In genomic region chr12:100443434-100443833, GRCh38 we compare ENCODE assay signal across 31 cellular contexts. TPM values are rescaled to one million over a fixed set of nuclear protein-coding genes. Genes with fewer than 3 reads are reported as not detected.
"Had no signal": no experiment of that assay in that cellular context is flagged by ENCODE, and none has a peak within 500 bp of the region (broad histone marks: within the 10 kb centered on the region; RNA-seq: fewer than 3 reads in every experiment).

No MANE protein-coding gene starts in this region.

- H3K4me2 ChIP-seq: neural progenitor cell, smooth muscle cell had no signal

- H2AFZ ChIP-seq: neural progenitor cell, parathyroid adenoma had no signal

- H3K36me3 ChIP-seq: neural progenitor cell, ovary, spleen, suprapubic skin, tibial artery, transverse colon, upper lobe of right lung, uterus had no signal

- DNase-seq: natural killer cell; occipital lobe; ovary; posterior cingulate gyrus; psoas muscle; right cardiac atrium; spleen; stimulated activated CD4-positive, alpha-beta T cell treated with anti-CD3 and anti-CD28 coated beads, Interleukin-12 subunit alpha, Interleukin-12 subunit beta, amount 100 ng/mL, for 4 hours; stimulated activated CD4-positive, alpha-beta T cell treated with anti-CD3 and anti-CD28 coated beads, Interleukin-1b, Interleukin-23, amount 100 ng/mL, for 48 hours; stimulated activated CD4-positive, alpha-beta T cell treated with anti-CD3 and anti-CD28 coated beads, Interleukin-4, amount 100 ng/mL, for 1 hour; stimulated activated CD4-positive, alpha-beta T cell treated with anti-CD3 and anti-CD28 coated beads, Interleukin-4, amount 100 ng/mL, for 4 hours; stimulated activated CD8-positive, alpha-beta memory T cell treated with anti-CD3 and anti-CD28 coated beads, Interleukin-4, amount 100 ng/mL, for 48 hours; stimulated activated naive CD4-positive, alpha-beta T cell; stimulated activated naive CD8-positive, alpha-beta T cell treated with anti-CD3 and anti-CD28 coated beads, Interleukin-15, amount 100 ng/mL, for 72 hours; stimulated activated naive CD8-positive, alpha-beta T cell treated with anti-CD3 and anti-CD28 coated beads, Interleukin-15, Interleukin-2, amounts not matched to agents 100 U/mL and 50 U/mL, for 24 hours; substantia nigra; testis; tibial artery; transverse colon; upper lobe of right lung; uterus had no signal

- H3K27me3 ChIP-seq: neural progenitor cell, ovary, suprapubic skin, testis, tibial artery, transverse colon, uterus had no signal

- H3K27ac ChIP-seq: neural progenitor cell, ovary, parathyroid adenoma, psoas muscle, skin epidermis, spleen, suprapubic skin, testis, tibial artery, transverse colon, upper lobe of right lung, uterus had no signal

- H3K4me1 ChIP-seq: parathyroid adenoma, psoas muscle, spleen, suprapubic skin, testis, tibial artery, upper lobe of right lung, uterus had no signal

- H3K79me2 ChIP-seq: parathyroid adenoma had no signal

- H3K9me3 ChIP-seq: ovary, psoas muscle, spleen, suprapubic skin, testis, tibial artery, transverse colon, upper lobe of right lung, uterus had no signal

- ATAC-seq: natural killer cell; psoas muscle; right cardiac atrium; sciatic nerve; stimulated activated memory B cell treated with anti-CD40 and anti-IgM and Interleukin-4, amounts not matched to agents 10 μg/mL and 1 μg/mL and 100 μg/mL, for 72 hours; stimulated activated naive CD8-positive, alpha-beta T cell treated with anti-CD3 and anti-CD28 coated beads, Interleukin-15, amount 100 ng/mL, for 72 hours; stimulated activated naive CD8-positive, alpha-beta T cell treated with anti-CD3 and anti-CD28 coated beads, Interleukin-15, Interleukin-2, amounts not matched to agents 100 U/mL and 50 U/mL, for 24 hours; upper lobe of right lung had no signal

- H3K9ac ChIP-seq: neural progenitor cell, parathyroid adenoma had no signal

- H3K4me3 ChIP-seq: neural progenitor cell, ovary, psoas muscle, skin epidermis, smooth muscle cell, spleen, suprapubic skin, testis, tibial artery, transverse colon, upper lobe of right lung, uterus had no signal

RNA-seq across cellular contexts. Expression of gene NR1H4, which starts 30.2 kb away (rescaled TPM):
- total RNA-seq: natural killer cell, occipital lobe, osteoblast, progenitor cell of endocrine pancreas, smooth muscle cell, suprapubic skin, upper lobe of right lung had no signal
- polyA plus RNA-seq: neural cell, psoas muscle, smooth muscle cell had no signal
